Comparison of ENCODE assay signal across 21 cellular contexts in the genomic region with DNA sequence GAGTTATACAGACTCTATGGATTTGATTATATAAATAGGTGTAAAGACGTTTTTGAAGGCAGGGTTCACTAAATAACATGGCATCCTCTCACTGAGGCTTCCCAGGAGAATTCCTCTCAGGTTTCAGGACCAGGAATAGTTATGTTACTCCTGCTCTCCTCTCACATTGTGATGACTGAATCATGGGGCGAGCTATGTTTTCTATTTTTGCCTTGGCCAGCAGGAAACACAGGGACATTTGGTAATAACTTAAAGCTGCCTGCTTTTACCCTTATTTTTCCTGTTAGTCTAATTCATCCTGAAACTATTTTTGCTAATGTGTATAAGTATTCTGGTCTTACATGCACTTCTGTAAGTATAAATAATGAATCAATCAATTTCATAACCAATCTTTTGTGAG.
DNase-seq lines count a peak whose midpoint lies in the region; ATAC-seq and TF ChIP-seq lines count a peak whose summit lies in the region.
"Had no signal": no experiment of that assay in that cellular context is flagged by ENCODE, and none has a peak within 500 bp of the region (broad histone marks: within the 10 kb centered on the region; RNA-seq: fewer than 3 reads in every experiment).

No MANE protein-coding gene starts in this region.

- peaks cover 0 to 17% of the 10 kb centered on the region in 2 donors for H3K36me3 ChIP-seq in psoas muscle (ENCODE audit: insufficient read depth in 1 of 2, low read depth in 1 of 2)
- H3K36me3 ChIP-seq in body of pancreas (replicated peaks in 1 of 2; ENCODE audit: insufficient read depth in 1 of 2, low read depth in 2 of 2), result no peaks in the 10 kb centered on the region
- H3K36me3 ChIP-seq: ovary, transverse colon, WERI-Rb-1 had no signal

- intact Hi-C loops in psoas muscle (cut with DNase I), result loop anchor here in 1 of 2 donors (5.0 kb wide), 1 partner anchor 92 kb away; no protein-coding TSS in a partner anchor
- intact Hi-C loops in body of pancreas (cut with DNase I), result no loop called here

- ATAC-seq in psoas muscle (peak; percentile 91 to 94 (median 94)), GM18861 (IDR thresholded peaks at IDR 0.05; ENCODE audit: unreplicated experiment) (no peak), body of pancreas (no peak)
- ATAC-seq: activated CD8-positive, alpha-beta T cell treated with anti-CD3 and anti-CD28 coated beads, Interleukin-2, amount 10 ng/mL, durations not matched to agents 7 days and 5 days; gastroesophageal sphincter; stimulated activated effector memory CD8-positive, alpha-beta T cell treated with anti-CD3 and anti-CD28 coated beads, Interleukin-12 subunit alpha, Interleukin-12 subunit beta, amount 100 ng/mL, for 72 hours had no signal

- no peak for TF ChIP-seq CTCF in fibroblast of mammary gland (conservative IDR thresholded peaks at IDR 0.05; ENCODE audit: control insufficient read depth, insufficient read depth, low read depth, low read length)
- no peak for TF ChIP-seq CTCF in psoas muscle (IDR thresholded peaks at IDR 0.05)
- no peak for TF ChIP-seq CTCF in GM13976 (IDR thresholded peaks at IDR 0.05; ENCODE audit: borderline replicate concordance, control extremely low read depth, extremely low read depth, insufficient read depth, missing control alignments)
- no peak for TF ChIP-seq CTCF in body of pancreas (IDR thresholded peaks at IDR 0.05)

- H3K9me3 Mint-ChIP-seq in activated T-cell treated with anti-CD3 and anti-CD28 coated beads, Interleukin-2, amount 50 U/mL, for 24 hours, result no peaks in the 10 kb centered on the region
- H3K9me3 Mint-ChIP-seq: CD8-positive, alpha-beta memory T cell; stimulated activated effector memory CD8-positive, alpha-beta T cell treated with anti-CD3 and anti-CD28 coated beads, Interleukin-12 subunit alpha, Interleukin-12 subunit beta, amount 100 ng/mL, for 72 hours had no signal

- H3K27me3 Mint-ChIP-seq in activated T-cell treated with anti-CD3 and anti-CD28 coated beads, Interleukin-2, amount 50 U/mL, for 24 hours, result no peaks in the 10 kb centered on the region
- H3K27me3 Mint-ChIP-seq: CD8-positive, alpha-beta memory T cell had no signal

- 12 to 18% (median 15%) methylated on average over 2 of the region's 2 CpGs for WGBS in psoas muscle, 3 donors
- WGBS in body of pancreas, 2 donors, result 67 to 69% methylated on average over 2 of the region's 2 CpGs

- H3K9me3 ChIP-seq in psoas muscle (no peaks in the 10 kb centered on the region), body of pancreas (no peaks in the 10 kb centered on the region)
- H3K9me3 ChIP-seq: gastroesophageal sphincter, MG63, ovary, transverse colon had no signal

- H3K4me1 ChIP-seq in psoas muscle (peaks cover 61% of the 10 kb centered on the region), body of pancreas (peaks cover 7% of the 10 kb centered on the region)

- no peaks in the 10 kb centered on the region for H3K27me3 ChIP-seq in psoas muscle (ENCODE audit: insufficient read depth in 3 of 3, low read length in 2 of 3)
- H3K27me3 ChIP-seq in body of pancreas, result no peaks in the 10 kb centered on the region
- H3K27me3 ChIP-seq: gastroesophageal sphincter, MG63, ovary, transverse colon had no signal

- TF ChIP-seq POLR2A in body of pancreas (IDR thresholded peaks at IDR 0.05), result no peak

- H3K4me1 Mint-ChIP-seq in activated T-cell treated with anti-CD3 and anti-CD28 coated beads, Interleukin-2, amount 50 U/mL, for 24 hours (ENCODE audit: low read depth), result peaks cover 43% of the 10 kb centered on the region

- H3K27ac ChIP-seq in psoas muscle (peak overlapping the region; percentile 84), body of pancreas (no peak overlapping the region)
- H3K27ac ChIP-seq: gastroesophageal sphincter, ovary, transverse colon, WERI-Rb-1 had no signal

- no peak overlapping the region for H3K4me3 Mint-ChIP-seq in activated T-cell treated with anti-CD3 and anti-CD28 coated beads, Interleukin-2, amount 50 U/mL, for 24 hours
- H3K4me3 Mint-ChIP-seq: activated CD8-positive, alpha-beta T cell treated with anti-CD3 and anti-CD28 coated beads, Interleukin-2, amount 10 ng/mL, durations not matched to agents 7 days and 5 days; CD8-positive, alpha-beta memory T cell; stimulated activated effector memory CD8-positive, alpha-beta T cell treated with anti-CD3 and anti-CD28 coated beads, Interleukin-12 subunit alpha, Interleukin-12 subunit beta, amount 100 ng/mL, for 72 hours had no signal

- H3K4me3 ChIP-seq in fibroblast of mammary gland (ENCODE audit: control insufficient read depth, low read depth, low read length), result no peak overlapping the region
- H3K4me3 ChIP-seq in psoas muscle, result no peak overlapping the region
- no peak overlapping the region for H3K4me3 ChIP-seq in body of pancreas
- H3K4me3 ChIP-seq: gastroesophageal sphincter, MG63, ovary, smooth muscle cell, transverse colon had no signal

- H3K36me3 Mint-ChIP-seq in activated T-cell treated with anti-CD3 and anti-CD28 coated beads, Interleukin-2, amount 50 U/mL, for 24 hours (ENCODE audit: low read depth), result peaks cover 52% of the 10 kb centered on the region

- DNase-seq in activated T-cell treated with anti-CD3 and anti-CD28 coated beads, Interleukin-2, amount 50 U/mL, for 24 hours, result no peak
- no peak for DNase-seq in activated T-cell treated with anti-CD3 and anti-CD28 coated beads, Interleukin-2, amount 50 U/mL, for 1 hour
- DNase-seq in SK-MEL-5 (ENCODE audit: low read depth, low spot score) (peak; percentile 34), fibroblast of mammary gland (ENCODE audit: low read depth) (peak; percentile 77), psoas muscle (no peak), GM13976 (ENCODE audit: low spot score) (no peak), body of pancreas (no peak)
- DNase-seq: 8988T; activated CD8-positive, alpha-beta T cell treated with anti-CD3 and anti-CD28 coated beads, Interleukin-2, amount 10 ng/mL, durations not matched to agents 7 days and 5 days; CD8-positive, alpha-beta memory T cell; MG63; midbrain; NCI-H187; NCI-H510A treated with DMSO at 0.1 percent for 48 hours; ovary; transverse colon; WERI-Rb-1 had no signal

- peak overlapping the region; percentile 51 for H3K27ac Mint-ChIP-seq in activated T-cell treated with anti-CD3 and anti-CD28 coated beads, Interleukin-2, amount 50 U/mL, for 24 hours
- H3K27ac Mint-ChIP-seq: activated CD8-positive, alpha-beta T cell treated with anti-CD3 and anti-CD28 coated beads, Interleukin-2, amount 10 ng/mL, durations not matched to agents 7 days and 5 days had no signal

- in situ Hi-C loops in SK-MEL-5 (cut with HindIII; ENCODE audit: low pct_unique_long_range_greater_than_20kb, low sequenced_read_pairs), result no loop called here
- in situ Hi-C loops in GM13976 (cut with MboI; ENCODE audit: low sequenced_read_pairs, unreplicated experiment), result no loop called here

Comparison
In these comparisons a context has a peak if more than half of its experiments do, and no peak if none do; other contexts are left out.
1. DNase-seq: peak in SK-MEL-5 (single experiment) and fibroblast of mammary gland (single experiment); none in activated T-cell treated with anti-CD3 and anti-CD28 coated beads, Interleukin-2, amount 50 U/mL, for 24 hours (single experiment), activated T-cell treated with anti-CD3 and anti-CD28 coated beads, Interleukin-2, amount 50 U/mL, for 1 hour (single experiment), psoas muscle (0 of 2), GM13976 (single experiment) and body of pancreas (0 of 4).
2. ATAC-seq: peak in psoas muscle (4 of 4); none in GM18861 (single experiment) and body of pancreas (single experiment).